Comparison of ENCODE assay signal across 27 cellular contexts in the genomic region with DNA sequence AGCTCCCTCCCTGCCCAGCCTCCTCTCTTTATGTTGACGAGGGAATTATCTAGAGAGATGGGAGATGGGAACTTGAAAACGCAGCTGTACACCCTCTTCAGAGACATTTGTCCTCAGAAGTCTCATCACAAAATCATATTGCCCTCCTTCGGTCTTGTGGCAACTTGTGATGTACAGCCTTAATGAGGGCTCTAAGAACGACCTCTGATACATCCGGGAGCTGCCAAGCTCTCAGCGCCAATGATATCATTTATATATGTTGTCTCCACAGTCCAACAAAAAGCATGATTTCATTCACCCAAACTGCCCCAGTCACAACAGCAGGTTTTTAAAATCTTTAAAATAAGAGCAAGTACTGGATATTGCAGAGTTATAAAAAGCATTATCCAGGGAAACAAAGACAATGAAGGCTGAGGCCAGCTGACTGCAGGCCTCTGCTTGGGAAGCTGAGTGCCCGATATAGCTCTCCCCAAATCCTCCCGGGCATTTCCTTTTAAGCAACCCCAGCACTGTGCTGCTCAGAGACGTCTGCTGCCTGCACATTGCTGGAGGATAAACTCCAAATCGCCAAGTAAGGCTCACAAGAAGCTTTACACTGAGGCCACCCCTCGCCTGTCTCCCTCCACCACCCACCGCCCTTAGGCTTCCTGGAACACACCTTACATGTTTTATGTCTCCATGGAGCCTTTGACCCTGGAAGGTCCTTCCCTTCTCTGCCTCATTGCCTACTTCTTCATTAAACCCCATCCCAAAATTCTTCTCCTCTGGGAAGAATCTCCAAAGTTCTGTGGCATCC.
"Had no signal": no experiment of that assay in that cellular context is flagged by ENCODE, and none has a peak within 500 bp of the region (broad histone marks: within the 10 kb centered on the region; RNA-seq: fewer than 3 reads in every experiment).

No MANE protein-coding gene starts in this region.

- DNase-seq: activated CD4-positive, alpha-beta memory T cell treated with anti-CD3 and anti-CD28 coated beads for 36 hours; activated CD4-positive, alpha-beta T cell treated with anti-CD3 and anti-CD28 coated beads, Interleukin-2, amount 10 ng/mL, durations not matched to agents 7 days and 5 days; activated CD4-positive, CD25-positive, alpha-beta regulatory T cell; activated CD8-positive, alpha-beta memory T cell treated with anti-CD3 and anti-CD28 coated beads for 24 hours; activated gamma-delta T cell; activated naive CD4-positive, alpha-beta T cell treated with anti-CD3 and anti-CD28 coated beads for 36 hours; activated T-cell treated with anti-CD3 and anti-CD28 coated beads, Interleukin-2, amount 50 U/mL, for 4 hours; amygdala; Karpas-422; MM.1S; NCI-H1105; NCI-H1436; NCI-H1694 treated with DMSO at 0.1 percent for 48 hours; NCI-H2029 treated with DMSO at 0.1 percent for 48 hours; NCI-H345; NCI-H510A; NCI-H526 treated with DMSO at 0.1 percent for 48 hours; NCI-H82; Right ventricle myocardium superior; SJCRH30; SK-N-SH; T-helper 1 cell had no signal

- H3K27ac Mint-ChIP-seq: activated CD4-positive, alpha-beta memory T cell treated with anti-CD3 and anti-CD28 coated beads for 36 hours; activated CD4-positive, alpha-beta T cell treated with anti-CD3 and anti-CD28 coated beads, Interleukin-2, amount 10 ng/mL, durations not matched to agents 7 days and 5 days; activated naive CD4-positive, alpha-beta T cell treated with anti-CD3 and anti-CD28 coated beads for 36 hours; activated naive CD8-positive, alpha-beta T cell had no signal

- H3K27me3 Mint-ChIP-seq: activated CD4-positive, alpha-beta T cell treated with anti-CD3 and anti-CD28 coated beads, Interleukin-2, amount 10 ng/mL, durations not matched to agents 7 days and 5 days had no signal

- H3K9me2 ChIP-seq: SK-N-SH had no signal

- H3K4me2 ChIP-seq: SK-N-SH had no signal

- H3K9me3 Mint-ChIP-seq: activated CD4-positive, alpha-beta memory T cell treated with anti-CD3 and anti-CD28 coated beads for 36 hours; activated CD4-positive, alpha-beta T cell treated with anti-CD3 and anti-CD28 coated beads, Interleukin-2, amount 10 ng/mL, durations not matched to agents 7 days and 5 days; activated naive CD4-positive, alpha-beta T cell treated with anti-CD3 and anti-CD28 coated beads for 36 hours; activated T-cell treated with anti-CD3 and anti-CD28 coated beads, Interleukin-2, amount 50 U/mL, for 4 hours; brain had no signal

- H3K9me3 ChIP-seq: SJCRH30, SK-N-SH had no signal

- H3K4me3 Mint-ChIP-seq: activated CD4-positive, alpha-beta memory T cell treated with anti-CD3 and anti-CD28 coated beads for 36 hours; activated CD4-positive, alpha-beta T cell treated with anti-CD3 and anti-CD28 coated beads, Interleukin-2, amount 10 ng/mL, durations not matched to agents 7 days and 5 days; activated naive CD4-positive, alpha-beta T cell treated with anti-CD3 and anti-CD28 coated beads for 36 hours; activated naive CD8-positive, alpha-beta T cell; activated T-cell treated with anti-CD3 and anti-CD28 coated beads, Interleukin-2, amount 50 U/mL, for 4 hours; brain had no signal

- H3K4me3 ChIP-seq: SJCRH30 had no signal

- H3K9ac ChIP-seq: SK-N-SH had no signal

- ATAC-seq: activated T-cell treated with anti-CD3 and anti-CD28 coated beads, Interleukin-2, amount 50 U/mL, for 4 hours; Panc1 had no signal

- H3K36me3 Mint-ChIP-seq: activated CD4-positive, alpha-beta memory T cell treated with anti-CD3 and anti-CD28 coated beads for 36 hours; activated naive CD8-positive, alpha-beta T cell; brain had no signal

- H3K27ac ChIP-seq: RWPE1, SJCRH30, VCaP had no signal

- H3K36me3 ChIP-seq: SJCRH30 had no signal

- H3K4me1 ChIP-seq: SJCRH30 had no signal

- H3K4me1 Mint-ChIP-seq: activated CD4-positive, alpha-beta T cell treated with anti-CD3 and anti-CD28 coated beads, Interleukin-2, amount 10 ng/mL, durations not matched to agents 7 days and 5 days had no signal
